In the genomic region with DNA sequence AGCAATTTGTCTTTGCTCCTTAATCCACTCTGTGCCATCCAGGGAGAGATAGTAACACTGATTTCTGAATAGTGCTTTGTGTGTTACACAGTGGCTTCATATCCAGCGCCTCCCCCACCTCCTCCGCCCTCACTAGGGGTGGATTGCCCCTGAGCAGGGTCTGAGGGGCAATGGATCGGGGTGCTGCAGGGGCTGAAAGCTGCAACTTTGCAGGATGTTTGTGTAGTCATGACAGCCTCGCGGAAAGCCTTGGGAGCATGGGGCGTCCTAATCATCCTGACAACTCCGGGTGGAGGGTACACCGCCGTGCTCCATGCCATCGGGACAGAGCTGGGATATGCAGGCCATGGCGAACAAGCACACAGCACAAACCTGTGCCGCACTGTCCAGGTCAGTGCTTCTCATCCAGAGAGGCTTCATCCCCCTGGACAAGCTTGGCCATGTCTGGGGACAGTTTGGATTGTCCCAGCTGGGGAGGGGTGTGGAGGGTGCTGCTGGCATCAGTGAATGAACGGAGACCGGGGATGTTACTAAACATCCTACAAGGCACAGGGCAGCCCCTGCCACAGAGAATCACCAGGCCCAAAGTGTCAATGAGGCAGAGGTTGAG, we compare ENCODE assay signal across 16 cellular contexts.
DNase-seq lines count a peak whose midpoint lies in the region; ATAC-seq, FAIRE-seq and TF ChIP-seq lines count a peak whose summit lies in the region.
"Had no signal": no experiment of that assay in that cellular context is flagged by ENCODE, and none has a peak within 500 bp of the region (broad histone marks: within the 10 kb centered on the region; RNA-seq: fewer than 3 reads in every experiment).

No MANE protein-coding gene starts in this region.

- no peaks in the 10 kb centered on the region for H3K79me2 ChIP-seq in HepG2 (ENCODE audit: insufficient read depth, low read length)

- no peaks in the 10 kb centered on the region for H3K79me1 ChIP-seq in neuronal stem cell (ENCODE audit: low read depth, low read length)

- H3K27me3 ChIP-seq in neuronal stem cell (ENCODE audit: control insufficient read depth in 3 of 3, insufficient read depth in 3 of 3, low read depth in 1 of 3, low read length in 3 of 3) = peaks cover 0 to 18% (median 0%) of the 10 kb centered on the region in 3 experiments
- peaks cover 2 to 40% of the 10 kb centered on the region in 2 experiments; a peak in 3 of 5 replicates for H3K27me3 ChIP-seq in HepG2 (ENCODE audit: control insufficient read depth in 1 of 2, insufficient read depth in 2 of 2, low read length in 2 of 2)
- H3K27me3 ChIP-seq: BE2C had no signal

- peak overlapping the region; percentile 20 for H2AK5ac ChIP-seq in neuronal stem cell (ENCODE audit: low read depth, low read length)

- no peak overlapping the region for H2BK12ac ChIP-seq in neuronal stem cell (ENCODE audit: low read length)

- H3K4me3 Mint-ChIP-seq in natural killer cell treated with Interleukin-12 subunit alpha and Interleukin-12 subunit beta and Interleukin-15 and Interleukin-18, amount 100 ng/mL, for 72 hours = no peak overlapping the region
- H3K4me3 Mint-ChIP-seq in natural killer cell = no peak overlapping the region
- H3K4me3 Mint-ChIP-seq in WTC11 = no peak overlapping the region
- H3K4me3 Mint-ChIP-seq: CD4-positive, alpha-beta memory T cell had no signal

- H3K4me1 ChIP-seq in neuronal stem cell (ENCODE audit: control insufficient read depth in 2 of 2, insufficient read depth in 1 of 2, low read depth in 1 of 2, low read length in 2 of 2) (peaks cover 0 to 6% of the 10 kb centered on the region in 2 donors), HepG2 (ENCODE audit: insufficient read depth, low read length) (no peaks in the 10 kb centered on the region)
- H3K4me1 ChIP-seq: BE2C had no signal

- TF ChIP-seq CTCF in natural killer cell (IDR thresholded peaks at IDR 0.05) (no peak), coronary artery (IDR thresholded peaks at IDR 0.05) (no peak), WTC11 (IDR thresholded peaks at IDR 0.05) (no peak), HepG2 (CRISPR knock-in tag; IDR thresholded peaks at IDR 0.05) (no peak)

- H3K23ac ChIP-seq in neuronal stem cell (ENCODE audit: low read depth, low read length, poor library complexity) = peak overlapping the region; percentile 45

- POLR2A ChIA-PET in WTC11 (lab: Charles Lee) = no interaction called here
- POLR2A ChIA-PET in HepG2 (lab: Yijun Ruan, JAX) = no interaction called here

- H3K27ac Mint-ChIP-seq in natural killer cell treated with Interleukin-12 subunit alpha and Interleukin-12 subunit beta and Interleukin-15 and Interleukin-18, amount 100 ng/mL, for 72 hours = no peak overlapping the region
- H3K27ac Mint-ChIP-seq in natural killer cell = no peak overlapping the region
- no peak overlapping the region for H3K27ac Mint-ChIP-seq in WTC11
- H3K27ac Mint-ChIP-seq: CD4-positive, alpha-beta memory T cell had no signal

- no peak overlapping the region for H2BK120ac ChIP-seq in neuronal stem cell (ENCODE audit: low read depth, low read length)

- peak overlapping the region; percentile 3 for H3K18ac ChIP-seq in neuronal stem cell (ENCODE audit: low read length)

- no peak overlapping the region for H3K4me2 ChIP-seq in neuronal stem cell (ENCODE audit: insufficient read depth, low read length, poor library complexity, severe bottlenecking)
- no peak overlapping the region for H3K4me2 ChIP-seq in HepG2 (ENCODE audit: low read depth, low read length)
- H3K4me2 ChIP-seq: A549 had no signal

- H4K91ac ChIP-seq in neuronal stem cell (ENCODE audit: low read depth, low read length, poor library complexity) = no peak overlapping the region

- H3K9ac ChIP-seq in neuronal stem cell (ENCODE audit: low read depth, low read length, poor library complexity) (no peak overlapping the region), HepG2 (ENCODE audit: insufficient read depth, low read depth, low read length) (no peak overlapping the region)

- no peak overlapping the region for H3K4me3 ChIP-seq in coronary artery
- H3K4me3 ChIP-seq in neuronal stem cell (ENCODE audit: low read length in 2 of 2) = no peak overlapping the region
- H3K4me3 ChIP-seq in HepG2 (replicated peaks in 1 of 3; ENCODE audit: insufficient read depth in 1 of 3, low read depth in 2 of 3, low read length in 3 of 3) = no peak overlapping the region
- H3K4me3 ChIP-seq: A549, GM12878 had no signal

- no peak for ATAC-seq in natural killer cell treated with Interleukin-12 subunit alpha and Interleukin-12 subunit beta and Interleukin-15 and Interleukin-18, amount 100 ng/mL, for 72 hours
- ATAC-seq in natural killer cell = no peak
- no peak for ATAC-seq in WTC11
- ATAC-seq in HepG2 = no peak
- ATAC-seq: A549, GM12878, HCT116 had no signal

- H4K8ac ChIP-seq in neuronal stem cell (ENCODE audit: low read depth, low read length) = no peak overlapping the region

- H2BK5ac ChIP-seq in neuronal stem cell (ENCODE audit: low read length) = no peak overlapping the region

- peaks cover 8% of the 10 kb centered on the region for H3K9me3 Mint-ChIP-seq in natural killer cell treated with Interleukin-12 subunit alpha and Interleukin-12 subunit beta and Interleukin-15 and Interleukin-18, amount 100 ng/mL, for 72 hours
- H3K9me3 Mint-ChIP-seq in natural killer cell (peaks cover 4 to 7% of the 10 kb centered on the region in 2 donors), WTC11 (peaks cover 26% of the 10 kb centered on the region)

- no TSS peak for BruUV-seq in HepG2 (replicated peaks; lab: Mats Ljungman, UMichigan)

- peaks cover 18% of the 10 kb centered on the region for H3K36me3 Mint-ChIP-seq in natural killer cell treated with Interleukin-12 subunit alpha and Interleukin-12 subunit beta and Interleukin-15 and Interleukin-18, amount 100 ng/mL, for 72 hours
- H3K36me3 Mint-ChIP-seq in natural killer cell (peaks cover 11% of the 10 kb centered on the region), WTC11 (peaks cover 5% of the 10 kb centered on the region; the same call in 1 of the 2 replicates)

- TF ChIP-seq POLR2A in HepG2 (IDR thresholded peaks at IDR 0.05; ENCODE audit: insufficient read depth in 1 of 2, low read depth in 2 of 2, low read length in 2 of 2) = no peak

- TF ChIP-seq RAD21 in HepG2 (CRISPR knock-in tag; IDR thresholded peaks at IDR 0.05) = no peak

- H3K4me1 Mint-ChIP-seq in natural killer cell treated with Interleukin-12 subunit alpha and Interleukin-12 subunit beta and Interleukin-15 and Interleukin-18, amount 100 ng/mL, for 72 hours (ENCODE audit: low read depth in 2 of 2) = peaks cover 36 to 40% of the 10 kb centered on the region in 2 donors
- H3K4me1 Mint-ChIP-seq in natural killer cell (peaks cover 5% of the 10 kb centered on the region in 2 donors), WTC11 (peaks cover 5% of the 10 kb centered on the region)

- peak; percentile 51 for DNase-seq in natural killer cell treated with Interleukin-12 subunit alpha and Interleukin-12 subunit beta and Interleukin-15 and Interleukin-18, amount 100 ng/mL, for 72 hours (ENCODE audit: low spot score)
- DNase-seq in natural killer cell = no peak
- DNase-seq in coronary artery (ENCODE audit: low spot score) = peak; percentile 65
- DNase-seq in neuronal stem cell (ENCODE audit: low spot score) = no peak
- DNase-seq in NCI-H1417 treated with DMSO at 0.1 percent for 48 hours (lab: John Stamatoyannopoulos, UW) = no peak
- no peak for DNase-seq in WTC11 (ENCODE audit: low spot score)
- DNase-seq in HepG2 (ENCODE audit: low spot score) = no peak
- DNase-seq: BE2C; CD4-positive, alpha-beta memory T cell; DMS79 had no signal

- WGBS in neuronal stem cell (ENCODE audit: extremely low coverage in 2 of 2, insufficient read length in 2 of 2, insufficient replicate concordance in 1 of 2), 2 donors = no CpG with 5 or more reads among the region's 14 CpGs
- 0% methylated on average over 2 of the region's 14 CpGs for WGBS in HepG2 (ENCODE audit: low lambda C conversion rate)

- H3K27ac ChIP-seq in coronary artery = no peak overlapping the region
- H3K27ac ChIP-seq in neuronal stem cell (replicated peaks; ENCODE audit: low read length) = no peak overlapping the region
- no peak overlapping the region for H3K27ac ChIP-seq in HepG2 (ENCODE audit: extremely low read length, insufficient read depth, low read length)
- H3K27ac ChIP-seq: A549, C4-2B had no signal

- TF ChIP-seq EP300 in HepG2 (IDR thresholded peaks at IDR 0.05; ENCODE audit: low read depth in 2 of 2, low read length in 2 of 2) (no peak), HepG2 (CRISPR knock-in tag; IDR thresholded peaks at IDR 0.05; ENCODE audit: borderline replicate concordance) (no peak)

- no peak overlapping the region for H2AFZ ChIP-seq in neuronal stem cell (ENCODE audit: low read length)
- H2AFZ ChIP-seq in HepG2 (ENCODE audit: low read length) = no peak overlapping the region

- H3K14ac ChIP-seq in neuronal stem cell (ENCODE audit: low read length) = peak overlapping the region; percentile 72

- peaks cover 6 to 8% of the 10 kb centered on the region in 2 donors for H3K27me3 Mint-ChIP-seq in natural killer cell treated with Interleukin-12 subunit alpha and Interleukin-12 subunit beta and Interleukin-15 and Interleukin-18, amount 100 ng/mL, for 72 hours
- peaks cover 14 to 41% of the 10 kb centered on the region in 2 donors for H3K27me3 Mint-ChIP-seq in natural killer cell (ENCODE audit: low read depth in 2 of 2)
- peaks cover 12% of the 10 kb centered on the region for H3K27me3 Mint-ChIP-seq in WTC11 (ENCODE audit: low read depth)

- no peak overlapping the region for H3K4ac ChIP-seq in neuronal stem cell (ENCODE audit: low read length)

- H3K36me3 ChIP-seq in neuronal stem cell (replicated peaks in 1 of 2; ENCODE audit: control insufficient read depth in 2 of 2, insufficient read depth in 2 of 2, low read length in 2 of 2) (no peaks in the 10 kb centered on the region), HepG2 (replicated peaks in 1 of 2; ENCODE audit: control insufficient read depth in 1 of 2, insufficient read depth in 2 of 2, low read length in 2 of 2) (no peaks in the 10 kb centered on the region)
- H3K36me3 ChIP-seq: BE2C had no signal

- H3K9me3 ChIP-seq in neuronal stem cell (replicated peaks in 1 of 2; ENCODE audit: control insufficient read depth in 2 of 2, insufficient read depth in 1 of 2, low read depth in 1 of 2, low read length in 2 of 2) (peaks cover 4 to 12% of the 10 kb centered on the region in 2 donors), HepG2 (ENCODE audit: low read length) (no peaks in the 10 kb centered on the region)
- H3K9me3 ChIP-seq: A549, BE2C had no signal

- intact Hi-C loops in natural killer cell (cut with micrococcal nuclease) = loop anchor here (5.0 kb wide), 2 partner anchors 103 to 267 kb away; partner anchors contain the start of gene INSIG1
- intact Hi-C loops in HepG2 (cut with micrococcal nuclease; ENCODE audit: unreplicated experiment) = loop anchor here (5.0 kb wide), 1 partner anchor 267 kb away; no protein-coding TSS in a partner anchor

- in situ Hi-C loops in HepG2 (cut with HindIII; ENCODE audit: extremely low pct_ligation_motif_present, low pct_unique_long_range_greater_than_20kb) = loop anchor here (5.0 kb wide), 1 partner anchor 148 kb away; no protein-coding TSS in a partner anchor

- CTCF ChIA-PET in WTC11 (lab: Charles Lee) (no interaction called here), HepG2 (lab: Yijun Ruan, JAX; ENCODE audit: low intra/inter-chr PET ratio, low total read pairs) (no interaction called here)

- H2BK15ac ChIP-seq in neuronal stem cell (ENCODE audit: low read length) = no peak overlapping the region

- H4K20me1 ChIP-seq in HepG2 (ENCODE audit: insufficient read depth, low read length) = no peaks in the 10 kb centered on the region

- FAIRE-seq in HepG2 (lab: Jason Lieb, UNC) = no peak
- FAIRE-seq: A549, GM12878, GM18507, H54 had no signal

Comparison
In these comparisons a context has a peak if more than half of its experiments do, and no peak if none do; other contexts are left out.
1. DNase-seq: peak in natural killer cell treated with Interleukin-12 subunit alpha and Interleukin-12 subunit beta and Interleukin-15 and Interleukin-18, amount 100 ng/mL, for 72 hours (single experiment) and coronary artery (single experiment); none in natural killer cell (single experiment), neuronal stem cell (single experiment), NCI-H1417 treated with DMSO at 0.1 percent for 48 hours (single experiment), WTC11 (single experiment) and HepG2 (single experiment).